ENCODE assay signal across 8 cellular contexts in the genomic region with DNA sequence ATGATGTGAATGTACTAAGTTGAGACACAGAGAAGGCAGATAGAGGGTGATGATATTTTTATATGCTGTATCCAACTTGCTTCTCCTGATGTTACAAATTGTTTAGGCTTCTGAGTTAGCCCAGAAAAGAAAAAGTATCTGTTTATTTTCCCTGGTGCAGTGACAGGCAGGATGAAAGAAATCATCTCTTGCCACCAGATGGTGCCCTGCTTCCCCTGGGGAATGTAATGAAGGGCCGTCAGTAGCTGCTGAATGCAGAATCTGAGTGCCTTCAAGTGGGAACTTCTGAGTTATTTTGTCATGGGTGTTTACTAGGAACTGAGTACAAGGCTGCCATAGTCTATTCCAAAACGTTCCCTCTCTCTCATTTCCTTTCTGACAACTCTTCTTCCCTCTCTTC.
DNase-seq lines count a peak whose midpoint lies in the region; ATAC-seq and TF ChIP-seq lines count a peak whose summit lies in the region.

No MANE protein-coding gene starts in this region.

- in situ Hi-C loops in GM13977 (cut with MboI; ENCODE audit: low pct_unique_long_range_greater_than_20kb, low sequenced_read_pairs, unreplicated experiment) (loop anchor here (10.0 kb wide), 1 partner anchor 416 kb away; no protein-coding TSS in a partner anchor), T47D (cut with HindIII; ENCODE audit: low pct_unique_long_range_greater_than_20kb, low sequenced_read_pairs) (no loop called here)

- H3K9me3 ChIP-seq in liver (ENCODE audit: control insufficient read depth in 4 of 4, low read length in 3 of 4) (no peaks in the 10 kb centered on the region), esophagus squamous epithelium (peaks cover 0 to 6% (median 0%) of the 10 kb centered on the region in 3 donors)

- WGBS in liver, result under 1% methylated on average over 2 of the region's 2 CpGs
- WGBS in esophagus squamous epithelium, 2 donors, result 0 to 4% methylated on average over 2 of the region's 2 CpGs

- no peak overlapping the region for H3K4me3 ChIP-seq in liver (ENCODE audit: low read depth in 1 of 3, low read length in 3 of 3)
- no peak overlapping the region for H3K4me3 ChIP-seq in esophagus squamous epithelium

- H3K9ac ChIP-seq in liver (ENCODE audit: low read depth in 1 of 2, low read length in 2 of 2), result no peak overlapping the region

- H3K27ac ChIP-seq in 22Rv1 (no peak overlapping the region), liver (ENCODE audit: low read depth in 1 of 2, low read length in 2 of 2) (no peak overlapping the region), esophagus squamous epithelium (no peak overlapping the region)

- DNase-seq in GM13977 (ENCODE audit: low spot score), result peak; percentile 29
- DNase-seq in NCI-H128 (lab: John Stamatoyannopoulos, UW; ENCODE audit: unreplicated experiment), result peak; percentile 52
- peak; percentile 35 to 67 for DNase-seq in T47D (ENCODE audit: low read depth in 1 of 2, low spot score in 1 of 2)
- DNase-seq in dermis blood vessel endothelial cell, result no peak
- no peak for DNase-seq in esophagus squamous epithelium (lab: John Stamatoyannopoulos, UW)

- peak; percentile 51 to 69 for TF ChIP-seq RAD21 in liver (IDR thresholded peaks at IDR 0.05)

- H3K27me3 ChIP-seq in liver (ENCODE audit: control insufficient read depth in 4 of 4, insufficient read depth in 4 of 4, low read length in 3 of 4), result peaks cover 0 to 2% (median 0%) of the 10 kb centered on the region in 4 donors
- H3K27me3 ChIP-seq in esophagus squamous epithelium, result no peaks in the 10 kb centered on the region

- intact Hi-C loops in esophagus squamous epithelium (cut with DNase I), result no loop called here

- no peaks in the 10 kb centered on the region for H3K36me3 ChIP-seq in liver (ENCODE audit: control insufficient read depth in 4 of 4, insufficient read depth in 3 of 4, low read depth in 1 of 4, low read length in 3 of 4)
- H3K36me3 ChIP-seq in esophagus squamous epithelium, result no peaks in the 10 kb centered on the region

- TF ChIP-seq POLR2A in esophagus squamous epithelium (IDR thresholded peaks at IDR 0.05), result no peak

- TF ChIP-seq CTCF in 22Rv1 (IDR thresholded peaks at IDR 0.05), result peak; percentile 78
- TF ChIP-seq CTCF in GM13977 (IDR thresholded peaks at IDR 0.05; ENCODE audit: extremely low read depth, insufficient read depth, missing control alignments), result peak; percentile 56
- TF ChIP-seq CTCF in liver (IDR thresholded peaks at IDR 0.05; ENCODE audit: low read depth, low read length, missing input control), result peak; percentile 16
- TF ChIP-seq CTCF in esophagus squamous epithelium (IDR thresholded peaks at IDR 0.05), result peak in 1 of 6 experiments; percentile 22

- no peaks in the 10 kb centered on the region for H3K4me1 ChIP-seq in liver (ENCODE audit: control insufficient read depth in 4 of 4, insufficient read depth in 4 of 4, low read length in 3 of 4)
- no peaks in the 10 kb centered on the region for H3K4me1 ChIP-seq in esophagus squamous epithelium

- ATAC-seq in GM21786 (IDR thresholded peaks at IDR 0.05; ENCODE audit: unreplicated experiment), result no peak

TF ChIP-seq in liver, 16 proteins besides CTCF, POLR2A, EP300 and RAD21:
- TF ChIP-seq, protein P1, sequence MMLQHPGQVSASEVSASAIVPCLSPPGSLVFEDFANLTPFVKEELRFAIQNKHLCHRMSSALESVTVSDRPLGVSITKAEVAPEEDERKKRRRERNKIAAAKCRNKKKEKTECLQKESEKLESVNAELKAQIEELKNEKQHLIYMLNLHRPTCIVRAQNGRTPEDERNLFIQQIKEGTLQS (IDR thresholded peaks at IDR 0.05), result no peak
- no peak for TF ChIP-seq FOXA2 (IDR thresholded peaks at IDR 0.05)
- no peak for TF ChIP-seq JUND (IDR thresholded peaks at IDR 0.05)
- no peak for TF ChIP-seq TAF1 (conservative IDR thresholded peaks at IDR 0.05)
- no peak for TF ChIP-seq GABPA (IDR thresholded peaks at IDR 0.05 in 1 of 2, conservative IDR thresholded peaks at IDR 0.05 in 1 of 2)
- TF ChIP-seq, protein P2, sequence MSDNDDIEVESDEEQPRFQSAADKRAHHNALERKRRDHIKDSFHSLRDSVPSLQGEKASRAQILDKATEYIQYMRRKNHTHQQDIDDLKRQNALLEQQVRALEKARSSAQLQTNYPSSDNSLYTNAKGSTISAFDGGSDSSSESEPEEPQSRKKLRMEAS (IDR thresholded peaks at IDR 0.05), result no peak
- TF ChIP-seq EGR1 (IDR thresholded peaks at IDR 0.05; ENCODE audit: low read depth in 2 of 2), result no peak
- TF ChIP-seq, protein P3, sequence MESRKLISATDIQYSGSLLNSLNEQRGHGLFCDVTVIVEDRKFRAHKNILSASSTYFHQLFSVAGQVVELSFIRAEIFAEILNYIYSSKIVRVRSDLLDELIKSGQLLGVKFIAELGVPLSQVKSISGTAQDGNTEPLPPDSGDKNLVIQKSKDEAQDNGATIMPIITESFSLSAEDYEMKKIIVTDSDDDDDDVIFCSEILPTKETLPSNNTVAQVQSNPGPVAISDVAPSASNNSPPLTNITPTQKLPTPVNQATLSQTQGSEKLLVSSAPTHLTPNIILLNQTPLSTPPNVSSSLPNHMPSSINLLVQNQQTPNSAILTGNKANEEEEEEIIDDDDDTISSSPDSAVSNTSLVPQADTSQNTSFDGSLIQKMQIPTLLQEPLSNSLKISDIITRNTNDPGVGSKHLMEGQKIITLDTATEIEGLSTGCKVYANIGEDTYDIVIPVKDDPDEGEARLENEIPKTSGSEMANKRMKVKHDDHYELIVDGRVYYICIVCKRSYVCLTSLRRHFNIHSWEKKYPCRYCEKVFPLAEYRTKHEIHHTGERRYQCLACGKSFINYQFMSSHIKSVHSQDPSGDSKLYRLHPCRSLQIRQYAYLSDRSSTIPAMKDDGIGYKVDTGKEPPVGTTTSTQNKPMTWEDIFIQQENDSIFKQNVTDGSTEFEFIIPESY (IDR thresholded peaks at IDR 0.05), result no peak
- TF ChIP-seq HNF4A (conservative IDR thresholded peaks at IDR 0.05), result no peak
- TF ChIP-seq RXRA (IDR thresholded peaks at IDR 0.05), result no peak
- TF ChIP-seq NR2F2 (IDR thresholded peaks at IDR 0.05), result no peak
- TF ChIP-seq, protein P4, sequence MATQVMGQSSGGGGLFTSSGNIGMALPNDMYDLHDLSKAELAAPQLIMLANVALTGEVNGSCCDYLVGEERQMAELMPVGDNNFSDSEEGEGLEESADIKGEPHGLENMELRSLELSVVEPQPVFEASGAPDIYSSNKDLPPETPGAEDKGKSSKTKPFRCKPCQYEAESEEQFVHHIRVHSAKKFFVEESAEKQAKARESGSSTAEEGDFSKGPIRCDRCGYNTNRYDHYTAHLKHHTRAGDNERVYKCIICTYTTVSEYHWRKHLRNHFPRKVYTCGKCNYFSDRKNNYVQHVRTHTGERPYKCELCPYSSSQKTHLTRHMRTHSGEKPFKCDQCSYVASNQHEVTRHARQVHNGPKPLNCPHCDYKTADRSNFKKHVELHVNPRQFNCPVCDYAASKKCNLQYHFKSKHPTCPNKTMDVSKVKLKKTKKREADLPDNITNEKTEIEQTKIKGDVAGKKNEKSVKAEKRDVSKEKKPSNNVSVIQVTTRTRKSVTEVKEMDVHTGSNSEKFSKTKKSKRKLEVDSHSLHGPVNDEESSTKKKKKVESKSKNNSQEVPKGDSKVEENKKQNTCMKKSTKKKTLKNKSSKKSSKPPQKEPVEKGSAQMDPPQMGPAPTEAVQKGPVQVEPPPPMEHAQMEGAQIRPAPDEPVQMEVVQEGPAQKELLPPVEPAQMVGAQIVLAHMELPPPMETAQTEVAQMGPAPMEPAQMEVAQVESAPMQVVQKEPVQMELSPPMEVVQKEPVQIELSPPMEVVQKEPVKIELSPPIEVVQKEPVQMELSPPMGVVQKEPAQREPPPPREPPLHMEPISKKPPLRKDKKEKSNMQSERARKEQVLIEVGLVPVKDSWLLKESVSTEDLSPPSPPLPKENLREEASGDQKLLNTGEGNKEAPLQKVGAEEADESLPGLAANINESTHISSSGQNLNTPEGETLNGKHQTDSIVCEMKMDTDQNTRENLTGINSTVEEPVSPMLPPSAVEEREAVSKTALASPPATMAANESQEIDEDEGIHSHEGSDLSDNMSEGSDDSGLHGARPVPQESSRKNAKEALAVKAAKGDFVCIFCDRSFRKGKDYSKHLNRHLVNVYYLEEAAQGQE (IDR thresholded peaks at IDR 0.05), result no peak
- no peak for TF ChIP-seq SP1 (IDR thresholded peaks at IDR 0.05)
- no peak for TF ChIP-seq FOXA1 (IDR thresholded peaks at IDR 0.05)
TF ChIP-seq in liver: peak in this region for 0.

Comparison
In these comparisons a context has a peak if more than half of its experiments do, and no peak if none do; other contexts are left out.
1. DNase-seq: peak in GM13977 (single experiment), NCI-H128 (single experiment) and T47D (2 of 2); none in dermis blood vessel endothelial cell (single experiment) and esophagus squamous epithelium (single experiment).